In the genomic region with DNA sequence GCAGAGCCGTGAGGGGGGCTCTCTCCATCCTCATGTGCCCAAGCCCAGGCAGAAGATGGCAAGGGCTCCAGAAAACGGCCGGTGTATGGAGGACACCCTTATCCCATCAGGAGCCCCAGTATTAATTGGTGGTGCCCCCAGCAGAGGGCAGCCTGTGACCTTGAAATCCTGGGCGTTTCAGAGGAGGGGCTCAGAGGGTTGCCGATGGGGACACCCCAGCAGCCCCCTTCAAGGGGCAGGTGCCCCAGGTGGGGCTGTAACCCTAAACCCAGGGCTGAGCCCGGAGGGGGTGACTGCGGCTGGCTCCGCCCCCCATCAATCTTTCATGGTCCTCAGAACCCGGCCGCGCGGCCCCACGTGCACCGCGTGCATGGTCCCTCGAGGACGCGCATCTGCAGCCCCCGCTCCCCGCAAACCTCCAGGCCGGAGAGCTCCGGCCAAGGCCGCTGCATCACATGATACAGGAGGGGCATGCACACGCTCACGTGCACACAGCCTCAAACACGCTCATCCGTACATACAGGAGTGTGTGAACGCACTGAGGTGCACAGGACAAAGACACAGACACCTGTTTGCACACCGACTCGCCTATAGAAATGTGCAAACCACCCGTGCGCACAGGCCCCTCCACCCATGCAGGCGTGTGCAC, we compare ENCODE assay signal across 1 cellular context.
TF ChIP-seq lines count a peak whose summit lies in the region.

No MANE protein-coding gene starts in this region.

TF ChIP-seq in WTC11, 78 proteins besides CTCF, POLR2A, EP300 and RAD21 (continued from another document and continues in another):
- TF ChIP-seq ZNF512 (CRISPR knock-in tag; IDR thresholded peaks at IDR 0.05; ENCODE audit: borderline replicate concordance): no peak
- TF ChIP-seq, protein P1, sequence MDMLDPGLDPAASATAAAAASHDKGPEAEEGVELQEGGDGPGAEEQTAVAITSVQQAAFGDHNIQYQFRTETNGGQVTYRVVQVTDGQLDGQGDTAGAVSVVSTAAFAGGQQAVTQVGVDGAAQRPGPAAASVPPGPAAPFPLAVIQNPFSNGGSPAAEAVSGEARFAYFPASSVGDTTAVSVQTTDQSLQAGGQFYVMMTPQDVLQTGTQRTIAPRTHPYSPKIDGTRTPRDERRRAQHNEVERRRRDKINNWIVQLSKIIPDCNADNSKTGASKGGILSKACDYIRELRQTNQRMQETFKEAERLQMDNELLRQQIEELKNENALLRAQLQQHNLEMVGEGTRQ (CRISPR knock-in tag; IDR thresholded peaks at IDR 0.05): peak; percentile 82
- no peak for TF ChIP-seq ZNF425 (CRISPR knock-in tag; conservative IDR thresholded peaks at IDR 0.05)
- TF ChIP-seq KAT7 (CRISPR knock-in tag; IDR thresholded peaks at IDR 0.05; ENCODE audit: borderline replicate concordance): no peak
- peak; percentile 83 for TF ChIP-seq ZBTB43 (CRISPR knock-in tag; IDR thresholded peaks at IDR 0.05)
- TF ChIP-seq, protein P2, sequence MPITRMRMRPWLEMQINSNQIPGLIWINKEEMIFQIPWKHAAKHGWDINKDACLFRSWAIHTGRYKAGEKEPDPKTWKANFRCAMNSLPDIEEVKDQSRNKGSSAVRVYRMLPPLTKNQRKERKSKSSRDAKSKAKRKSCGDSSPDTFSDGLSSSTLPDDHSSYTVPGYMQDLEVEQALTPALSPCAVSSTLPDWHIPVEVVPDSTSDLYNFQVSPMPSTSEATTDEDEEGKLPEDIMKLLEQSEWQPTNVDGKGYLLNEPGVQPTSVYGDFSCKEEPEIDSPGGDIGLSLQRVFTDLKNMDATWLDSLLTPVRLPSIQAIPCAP (CRISPR knock-in tag; IDR thresholded peaks at IDR 0.05): no peak; the same call in 1 of the 2 replicates
- TF ChIP-seq, protein P3, sequence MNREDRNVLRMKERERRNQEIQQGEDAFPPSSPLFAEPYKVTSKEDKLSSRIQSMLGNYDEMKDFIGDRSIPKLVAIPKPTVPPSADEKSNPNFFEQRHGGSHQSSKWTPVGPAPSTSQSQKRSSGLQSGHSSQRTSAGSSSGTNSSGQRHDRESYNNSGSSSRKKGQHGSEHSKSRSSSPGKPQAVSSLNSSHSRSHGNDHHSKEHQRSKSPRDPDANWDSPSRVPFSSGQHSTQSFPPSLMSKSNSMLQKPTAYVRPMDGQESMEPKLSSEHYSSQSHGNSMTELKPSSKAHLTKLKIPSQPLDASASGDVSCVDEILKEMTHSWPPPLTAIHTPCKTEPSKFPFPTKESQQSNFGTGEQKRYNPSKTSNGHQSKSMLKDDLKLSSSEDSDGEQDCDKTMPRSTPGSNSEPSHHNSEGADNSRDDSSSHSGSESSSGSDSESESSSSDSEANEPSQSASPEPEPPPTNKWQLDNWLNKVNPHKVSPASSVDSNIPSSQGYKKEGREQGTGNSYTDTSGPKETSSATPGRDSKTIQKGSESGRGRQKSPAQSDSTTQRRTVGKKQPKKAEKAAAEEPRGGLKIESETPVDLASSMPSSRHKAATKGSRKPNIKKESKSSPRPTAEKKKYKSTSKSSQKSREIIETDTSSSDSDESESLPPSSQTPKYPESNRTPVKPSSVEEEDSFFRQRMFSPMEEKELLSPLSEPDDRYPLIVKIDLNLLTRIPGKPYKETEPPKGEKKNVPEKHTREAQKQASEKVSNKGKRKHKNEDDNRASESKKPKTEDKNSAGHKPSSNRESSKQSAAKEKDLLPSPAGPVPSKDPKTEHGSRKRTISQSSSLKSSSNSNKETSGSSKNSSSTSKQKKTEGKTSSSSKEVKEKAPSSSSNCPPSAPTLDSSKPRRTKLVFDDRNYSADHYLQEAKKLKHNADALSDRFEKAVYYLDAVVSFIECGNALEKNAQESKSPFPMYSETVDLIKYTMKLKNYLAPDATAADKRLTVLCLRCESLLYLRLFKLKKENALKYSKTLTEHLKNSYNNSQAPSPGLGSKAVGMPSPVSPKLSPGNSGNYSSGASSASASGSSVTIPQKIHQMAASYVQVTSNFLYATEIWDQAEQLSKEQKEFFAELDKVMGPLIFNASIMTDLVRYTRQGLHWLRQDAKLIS (CRISPR knock-in tag; IDR thresholded peaks at IDR 0.05; ENCODE audit: borderline replicate concordance): no peak
- TF ChIP-seq ESRRA (CRISPR knock-in tag; IDR thresholded peaks at IDR 0.05; ENCODE audit: borderline replicate concordance): no peak; the same call in 1 of the 2 replicates
- TF ChIP-seq ATF2 (CRISPR knock-in tag; IDR thresholded peaks at IDR 0.05; ENCODE audit: borderline replicate concordance, low read depth): no peak
- no peak for TF ChIP-seq GRHL2 (CRISPR knock-in tag; IDR thresholded peaks at IDR 0.05; ENCODE audit: insufficient replicate concordance, severe bottlenecking)
- TF ChIP-seq ETV6 (CRISPR knock-in tag; IDR thresholded peaks at IDR 0.05): 0 out of 2 replicates have a peak, but pooled peaks have one; percentile 39
- no peak for TF ChIP-seq TCF7 (CRISPR knock-in tag; IDR thresholded peaks at IDR 0.05; ENCODE audit: low read depth)
- TF ChIP-seq ZNF416 (CRISPR knock-in tag; IDR thresholded peaks at IDR 0.05): no peak
- TF ChIP-seq GABPB1 (CRISPR knock-in tag; IDR thresholded peaks at IDR 0.05): no peak
- TF ChIP-seq TP53 (CRISPR knock-in tag; IDR thresholded peaks at IDR 0.05): 0 out of 2 replicates have a peak, but pooled peaks have one; percentile 41
- TF ChIP-seq E2F1 (CRISPR knock-in tag; IDR thresholded peaks at IDR 0.05): no peak
- no peak for TF ChIP-seq MYBL2 (CRISPR knock-in tag; IDR thresholded peaks at IDR 0.05)
- TF ChIP-seq ZNF671 (CRISPR knock-in tag; IDR thresholded peaks at IDR 0.05): no peak
- no peak for TF ChIP-seq FOXK1 (CRISPR knock-in tag; IDR thresholded peaks at IDR 0.05)
- TF ChIP-seq, protein P4, sequence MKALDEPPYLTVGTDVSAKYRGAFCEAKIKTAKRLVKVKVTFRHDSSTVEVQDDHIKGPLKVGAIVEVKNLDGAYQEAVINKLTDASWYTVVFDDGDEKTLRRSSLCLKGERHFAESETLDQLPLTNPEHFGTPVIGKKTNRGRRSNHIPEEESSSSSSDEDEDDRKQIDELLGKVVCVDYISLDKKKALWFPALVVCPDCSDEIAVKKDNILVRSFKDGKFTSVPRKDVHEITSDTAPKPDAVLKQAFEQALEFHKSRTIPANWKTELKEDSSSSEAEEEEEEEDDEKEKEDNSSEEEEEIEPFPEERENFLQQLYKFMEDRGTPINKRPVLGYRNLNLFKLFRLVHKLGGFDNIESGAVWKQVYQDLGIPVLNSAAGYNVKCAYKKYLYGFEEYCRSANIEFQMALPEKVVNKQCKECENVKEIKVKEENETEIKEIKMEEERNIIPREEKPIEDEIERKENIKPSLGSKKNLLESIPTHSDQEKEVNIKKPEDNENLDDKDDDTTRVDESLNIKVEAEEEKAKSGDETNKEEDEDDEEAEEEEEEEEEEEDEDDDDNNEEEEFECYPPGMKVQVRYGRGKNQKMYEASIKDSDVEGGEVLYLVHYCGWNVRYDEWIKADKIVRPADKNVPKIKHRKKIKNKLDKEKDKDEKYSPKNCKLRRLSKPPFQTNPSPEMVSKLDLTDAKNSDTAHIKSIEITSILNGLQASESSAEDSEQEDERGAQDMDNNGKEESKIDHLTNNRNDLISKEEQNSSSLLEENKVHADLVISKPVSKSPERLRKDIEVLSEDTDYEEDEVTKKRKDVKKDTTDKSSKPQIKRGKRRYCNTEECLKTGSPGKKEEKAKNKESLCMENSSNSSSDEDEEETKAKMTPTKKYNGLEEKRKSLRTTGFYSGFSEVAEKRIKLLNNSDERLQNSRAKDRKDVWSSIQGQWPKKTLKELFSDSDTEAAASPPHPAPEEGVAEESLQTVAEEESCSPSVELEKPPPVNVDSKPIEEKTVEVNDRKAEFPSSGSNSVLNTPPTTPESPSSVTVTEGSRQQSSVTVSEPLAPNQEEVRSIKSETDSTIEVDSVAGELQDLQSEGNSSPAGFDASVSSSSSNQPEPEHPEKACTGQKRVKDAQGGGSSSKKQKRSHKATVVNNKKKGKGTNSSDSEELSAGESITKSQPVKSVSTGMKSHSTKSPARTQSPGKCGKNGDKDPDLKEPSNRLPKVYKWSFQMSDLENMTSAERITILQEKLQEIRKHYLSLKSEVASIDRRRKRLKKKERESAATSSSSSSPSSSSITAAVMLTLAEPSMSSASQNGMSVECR (CRISPR knock-in tag; IDR thresholded peaks at IDR 0.05; ENCODE audit: borderline replicate concordance): peak; percentile 65; the same call in 1 of the 2 replicates
- TF ChIP-seq GTF2I (CRISPR knock-in tag; conservative IDR thresholded peaks at IDR 0.05): no peak
- TF ChIP-seq USF1 (CRISPR knock-in tag; IDR thresholded peaks at IDR 0.05): peak; percentile 81
- TF ChIP-seq, protein P5, sequence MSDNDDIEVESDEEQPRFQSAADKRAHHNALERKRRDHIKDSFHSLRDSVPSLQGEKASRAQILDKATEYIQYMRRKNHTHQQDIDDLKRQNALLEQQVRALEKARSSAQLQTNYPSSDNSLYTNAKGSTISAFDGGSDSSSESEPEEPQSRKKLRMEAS (CRISPR knock-in tag; IDR thresholded peaks at IDR 0.05): peak; percentile 95
- no peak for TF ChIP-seq ZNF317 (CRISPR knock-in tag; IDR thresholded peaks at IDR 0.05; ENCODE audit: borderline replicate concordance, low read depth)
- TF ChIP-seq TEAD4 (CRISPR knock-in tag; IDR thresholded peaks at IDR 0.05): no peak
- TF ChIP-seq JUN (CRISPR knock-in tag; IDR thresholded peaks at IDR 0.05): no peak
- TF ChIP-seq AR (CRISPR knock-in tag; IDR thresholded peaks at IDR 0.05): no peak
